In the genomic region with DNA sequence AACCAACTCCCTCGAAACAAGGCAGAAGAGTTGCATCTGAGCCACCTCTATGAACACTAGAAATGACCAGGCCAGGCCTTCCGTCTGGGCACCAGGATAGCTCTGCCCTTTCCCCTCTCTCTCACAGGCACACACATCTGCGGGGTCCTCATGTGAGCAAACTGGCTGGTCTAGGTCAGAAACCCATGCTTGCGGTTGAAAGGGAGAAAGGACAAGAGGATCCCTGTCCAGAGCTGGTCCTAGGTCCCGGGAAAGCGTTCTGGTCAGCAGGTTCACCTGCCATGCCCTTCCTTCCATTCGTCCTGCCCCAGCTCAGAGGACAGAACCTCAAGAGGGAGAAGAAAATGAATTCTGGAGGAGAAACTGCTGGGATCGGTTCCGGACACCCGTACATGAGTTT, we compare ENCODE assay signal across 8 cellular contexts. TPM values are rescaled to one million over a fixed set of nuclear protein-coding genes. Genes with fewer than 3 reads are reported as not detected.
DNase-seq lines count a peak whose midpoint lies in the region; ATAC-seq, FAIRE-seq and TF ChIP-seq lines count a peak whose summit lies in the region.
"Had no signal": no experiment of that assay in that cellular context is flagged by ENCODE, and none has a peak within 500 bp of the region (broad histone marks: within the 10 kb centered on the region; RNA-seq: fewer than 3 reads in every experiment).

No MANE protein-coding gene starts in this region.

- H3K4me1 ChIP-seq in HUES6 (ENCODE audit: control insufficient read depth, insufficient read depth, low read length) (peaks cover 39% of the 10 kb centered on the region), adrenal gland (replicated peaks in 1 of 2) (peaks cover 54 to 63% of the 10 kb centered on the region in 2 donors), keratinocyte (ENCODE audit: control insufficient read depth, extremely low read depth, insufficient read depth, low read length) (peaks cover 42% of the 10 kb centered on the region)

- H3K9ac ChIP-seq in HUES6 (ENCODE audit: low read length) (peak overlapping the region; percentile 86), keratinocyte (ENCODE audit: control insufficient read depth, extremely low read depth, insufficient read depth, low read length) (peak overlapping the region; percentile 39)

- H3K9me3 ChIP-seq in HUES6 (ENCODE audit: control insufficient read depth, insufficient read depth, low read depth, low read length), result no peaks in the 10 kb centered on the region
- H3K9me3 ChIP-seq in adrenal gland (replicated peaks in 1 of 3), result no peaks in the 10 kb centered on the region
- no peaks in the 10 kb centered on the region for H3K9me3 ChIP-seq in keratinocyte (ENCODE audit: control insufficient read depth, low read depth, low read length)

- no peak for TF ChIP-seq POLR2A in adrenal gland (IDR thresholded peaks at IDR 0.05)

- H4K20me1 ChIP-seq in keratinocyte (ENCODE audit: control insufficient read depth, extremely low read depth, insufficient read depth, low read length), result no peaks in the 10 kb centered on the region

- peaks cover 35% of the 10 kb centered on the region for H3K79me2 ChIP-seq in keratinocyte (ENCODE audit: control insufficient read depth, insufficient read depth, low read length)

- H3K9me3 Mint-ChIP-seq in stimulated activated naive CD8-positive, alpha-beta T cell treated with anti-CD3 and anti-CD28 coated beads, Interleukin-15, amount 100 ng/mL, for 72 hours, result no peaks in the 10 kb centered on the region

- H3K9me1 ChIP-seq in keratinocyte (ENCODE audit: control insufficient read depth, extremely low read depth, insufficient read depth, low read length), result no peaks in the 10 kb centered on the region

- peak overlapping the region; percentile 85 to 98 for H3K4me3 Mint-ChIP-seq in stimulated activated naive CD8-positive, alpha-beta T cell treated with anti-CD3 and anti-CD28 coated beads, Interleukin-15, amount 100 ng/mL, for 72 hours

- H3K27ac ChIP-seq in HUES6 (ENCODE audit: low read depth, low read length) (peak overlapping the region; percentile 26; the same call in 1 of the 2 replicates), adrenal gland (peak overlapping the region; percentile 97 to 99 (median 98)), keratinocyte (ENCODE audit: control insufficient read depth, insufficient read depth, low read length) (peak overlapping the region; percentile 93)

- FAIRE-seq in keratinocyte (lab: Jason Lieb, UNC), result no peak

- H3K27ac Mint-ChIP-seq in stimulated activated naive CD8-positive, alpha-beta T cell treated with anti-CD3 and anti-CD28 coated beads, Interleukin-15, amount 100 ng/mL, for 72 hours, result peak overlapping the region; percentile 49 to 57

- WGBS in adrenal gland, 4 donors, result 68 to 71% (median 70%) methylated on average over 6 to 10 of the region's 10 CpGs

- DNase-seq in adrenal gland, result no peak
- DNase-seq in keratinocyte (ENCODE audit: low read depth, low spot score), result no peak
- no peak for DNase-seq in stimulated activated naive CD8-positive, alpha-beta T cell treated with anti-CD3 and anti-CD28 coated beads, Interleukin-15, amount 100 ng/mL, for 72 hours
- no peak for DNase-seq in G401 (ENCODE audit: low spot score)
- DNase-seq: NCI-H524 treated with DMSO at 0.1 percent for 48 hours had no signal

- in situ Hi-C loops in G401 (cut with HindIII; ENCODE audit: low sequenced_read_pairs), result no loop called here

- intact Hi-C loops in adrenal gland (cut with DNase I), result no loop called here

- peak overlapping the region; percentile 65 for H3K4me2 ChIP-seq in keratinocyte (ENCODE audit: control insufficient read depth, extremely low read depth, insufficient read depth, low read depth, low read length)

- H3K4me3 ChIP-seq in HUES6 (ENCODE audit: low read depth, low read length) (peak overlapping the region; percentile 65), adrenal gland (peak overlapping the region in 1 of 4 donors; percentile 72), keratinocyte (ENCODE audit: control insufficient read depth in 2 of 3, extremely low read depth in 1 of 3, insufficient read depth in 2 of 3, low read depth in 1 of 3, low read length in 3 of 3) (peak overlapping the region in 1 of 3 experiments; percentile 32)

- H3K36me3 ChIP-seq in HUES6 (ENCODE audit: control insufficient read depth, insufficient read depth, low read length) (no peaks in the 10 kb centered on the region), adrenal gland (replicated peaks in 1 of 2) (no peaks in the 10 kb centered on the region), keratinocyte (ENCODE audit: control insufficient read depth in 2 of 2, extremely low read depth in 1 of 2, insufficient read depth in 2 of 2, low read length in 2 of 2) (peaks cover 0 to 2% of the 10 kb centered on the region in 2 experiments)

- dilution Hi-C loops in keratinocyte (cut with MboI; ENCODE audit: extremely low pct_ligation_motif_present, low sequenced_read_pairs), result no loop called here

- TF ChIP-seq CTCF in adrenal gland (IDR thresholded peaks at IDR 0.05) (no peak), keratinocyte (optimal IDR thresholded peaks at IDR 0.05 in 1 of 3, IDR thresholded peaks at IDR 0.05 in 1 of 3, conservative IDR thresholded peaks at IDR 0.05 in 1 of 3; ENCODE audit: extremely low read depth in 1 of 3, insufficient read depth in 2 of 3, low read length in 3 of 3) (no peak)

- peaks cover 74% of the 10 kb centered on the region for H3K4me1 Mint-ChIP-seq in stimulated activated naive CD8-positive, alpha-beta T cell treated with anti-CD3 and anti-CD28 coated beads, Interleukin-15, amount 100 ng/mL, for 72 hours

- no peak for ATAC-seq in stimulated activated naive CD8-positive, alpha-beta T cell treated with anti-CD3 and anti-CD28 coated beads, Interleukin-15, amount 100 ng/mL, for 72 hours
- ATAC-seq in HG03280 (IDR thresholded peaks at IDR 0.05; ENCODE audit: unreplicated experiment) (no peak), GM21529 (IDR thresholded peaks at IDR 0.05; ENCODE audit: unreplicated experiment) (no peak)

- no peak overlapping the region for H2AFZ ChIP-seq in keratinocyte (ENCODE audit: control insufficient read depth, low read length)

- no peaks in the 10 kb centered on the region for H3K27me3 ChIP-seq in HUES6 (ENCODE audit: control insufficient read depth, insufficient read depth, low read length)
- H3K27me3 ChIP-seq in adrenal gland, result no peaks in the 10 kb centered on the region
- no peaks in the 10 kb centered on the region for H3K27me3 ChIP-seq in keratinocyte (ENCODE audit: control insufficient read depth, extremely low read depth, insufficient read depth, low read length)

- no peaks in the 10 kb centered on the region for H3K27me3 Mint-ChIP-seq in stimulated activated naive CD8-positive, alpha-beta T cell treated with anti-CD3 and anti-CD28 coated beads, Interleukin-15, amount 100 ng/mL, for 72 hours

RNA-seq across cellular contexts. Expression of a gene that starts 2.7 kb away (rescaled TPM):
- 10 to 100 TPM in 7 of 8 donors, 1 to 10 TPM in 1; 9.4 to 43.9 (median 20.9) TPM for total RNA-seq in adrenal gland
- polyA plus RNA-seq in adrenal gland (10 to 100 TPM in 1 of 3 donors, 1 to 10 TPM in 2; 4.9 to 30.6 (median 7.7) TPM), keratinocyte (2.0 to 3.6 TPM (median 2.3 TPM) in 3 replicates)
- polyA plus RNA-seq in keratinocyte (2011; ENCODE audit: low read depth), result 12.9 TPM
- 1.3 and 2.4 TPM in 2 replicates for polyA plus RNA-seq in keratinocyte (2011; cell fraction: cytosol; rRNA removed)
- polyA plus RNA-seq in keratinocyte (2011; cell fraction: nucleus; rRNA removed), result 12.2 and 20.7 TPM in 2 replicates
- 10.4 and 16.5 TPM in 2 replicates for polyA plus RNA-seq in keratinocyte (2012; ENCODE audit: low replicate concordance)
- polyA minus RNA-seq in keratinocyte, result 3.8 to 8.5 TPM (median 4.9 TPM) in 3 replicates
- 10.0 TPM for polyA minus RNA-seq in keratinocyte (2011; cell fraction: cytosol; rRNA and poly(A)+ RNA removed)
- 7.6 and 10.6 TPM in 2 replicates for polyA minus RNA-seq in keratinocyte (2011; cell fraction: nucleus; rRNA and poly(A)+ RNA removed)
- total RNA-seq in G401 (2014; rRNA removed; shearing (Covaris generic)), result 2.4 and 3.2 TPM in 2 replicates

Comparison
In these comparisons a context has a peak if more than half of its experiments do, and no peak if none do; other contexts are left out.
1. H3K27ac ChIP-seq: peak in every context shown above with its lines; median percentile 98 in adrenal gland; 93 in keratinocyte; 26 in HUES6.